ENCODE assay signal across 1 cellular context in the genomic region with DNA sequence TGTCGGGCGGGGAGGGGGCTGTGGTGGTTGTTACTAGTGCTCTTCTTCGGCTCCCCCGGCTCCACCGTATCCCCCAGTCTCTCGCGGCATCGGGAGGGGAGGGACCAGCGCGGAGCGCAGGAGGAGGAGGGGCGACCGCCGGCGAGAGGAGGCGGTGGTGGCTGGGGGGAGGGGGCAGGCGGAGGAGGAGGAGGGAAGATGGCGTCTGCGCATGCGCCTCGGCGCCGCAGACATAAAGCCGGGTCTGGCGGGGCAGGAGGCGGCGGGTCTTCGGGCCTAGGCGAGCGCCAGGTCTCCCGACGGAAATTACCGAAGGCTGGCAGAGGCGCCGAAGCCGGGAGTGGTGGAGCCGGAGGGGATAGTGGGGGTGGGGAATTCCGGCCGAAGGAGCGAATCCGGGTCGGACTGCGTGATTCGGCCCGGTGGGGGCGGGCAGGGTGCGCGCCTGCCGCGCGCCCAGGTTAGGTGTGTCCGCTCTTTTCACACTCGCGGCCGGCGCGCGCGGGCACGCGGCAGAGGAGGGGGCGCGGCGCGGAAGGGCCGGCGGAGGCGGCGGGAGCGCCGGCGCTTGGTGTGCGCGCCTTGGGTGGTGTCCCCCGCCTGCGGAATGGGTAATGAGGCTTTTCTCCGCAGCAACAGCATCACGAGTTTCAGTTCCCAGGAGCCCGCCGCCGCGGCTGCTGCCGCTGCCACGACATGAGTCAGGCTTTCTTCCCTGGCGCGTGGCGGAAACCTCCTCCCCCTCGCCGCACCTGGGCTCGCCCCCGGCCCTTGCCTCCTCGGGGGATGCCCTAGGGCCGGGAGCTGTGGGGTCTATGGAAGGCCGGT.
A peak's percentile ranks its signal among the peaks of the same experiment; 100 is the strongest.
TF ChIP-seq lines count a peak whose summit lies in the region.

No MANE protein-coding gene starts in this region.

TF ChIP-seq in SK-N-SH, 30 proteins besides CTCF, POLR2A, EP300 and RAD21 (continued from another document):
- TF ChIP-seq REST (IDR thresholded peaks at IDR 0.05; ENCODE audit: low read depth, low read length) (no peak), NFIC (IDR thresholded peaks at IDR 0.05; ENCODE audit: borderline replicate concordance) (no peak), FOSL2 (IDR thresholded peaks at IDR 0.05; ENCODE audit: borderline replicate concordance, low read depth) (0 out of 2 replicates have a peak, but pooled peaks have one; percentile 20), RFX5 (IDR thresholded peaks at IDR 0.05; ENCODE audit: low read length) (no peak), JUND (IDR thresholded peaks at IDR 0.05) (no peak), MEF2A (IDR thresholded peaks at IDR 0.05; ENCODE audit: borderline replicate concordance, low read depth) (no peak), FOXJ3 (CRISPR knock-in tag; IDR thresholded peaks at IDR 0.05) (no peak), FOXM1 (IDR thresholded peaks at IDR 0.05; ENCODE audit: low read depth) (no peak), NRF1 (IDR thresholded peaks at IDR 0.05; ENCODE audit: low read depth, low read length) (peak; percentile 70), CHD2 (IDR thresholded peaks at IDR 0.05; ENCODE audit: low read length, partially characterized antibody) (peak; percentile 95), RXRA (IDR thresholded peaks at IDR 0.05; ENCODE audit: borderline replicate concordance, low read depth) (no peak), ELF1 (IDR thresholded peaks at IDR 0.05) (no peak), EZH2phosphoT487 (IDR thresholded peaks at IDR 0.05; ENCODE audit: borderline replicate concordance, low read depth) (no peak), SMC3 (IDR thresholded peaks at IDR 0.05; ENCODE audit: low read depth, low read length) (0 out of 2 replicates have a peak, but pooled peaks have one; percentile 2), RCOR1 (IDR thresholded peaks at IDR 0.05; ENCODE audit: low read length) (peak; percentile 3; the same call in 1 of the 2 replicates), TEAD4 (IDR thresholded peaks at IDR 0.05; ENCODE audit: borderline replicate concordance, insufficient read depth) (no peak), TCF12 (IDR thresholded peaks at IDR 0.05) (no peak), SIN3A (IDR thresholded peaks at IDR 0.05; ENCODE audit: borderline replicate concordance, low read depth, low read length) (peak; percentile 57; the same call in 1 of the 2 replicates), TAF1 (IDR thresholded peaks at IDR 0.05; ENCODE audit: borderline replicate concordance, low read depth, low read length) (peak; percentile 41), MXI1 (IDR thresholded peaks at IDR 0.05; ENCODE audit: low read depth, low read length) (0 out of 2 replicates have a peak, but pooled peaks have one; percentile 13), GATA2 (CRISPR knock-in tag; IDR thresholded peaks at IDR 0.05) (no peak), GABPA (IDR thresholded peaks at IDR 0.05; ENCODE audit: low read depth) (peak; percentile 33; the same call in 1 of the 2 replicates), POLR2AphosphoS5 (IDR thresholded peaks at IDR 0.05; ENCODE audit: low read depth, low read length) (peak; percentile 76), USF2 (IDR thresholded peaks at IDR 0.05; ENCODE audit: borderline replicate concordance, low read depth, low read length) (no peak), USF1 (IDR thresholded peaks at IDR 0.05; ENCODE audit: borderline replicate concordance, low read depth) (no peak), YY1 (IDR thresholded peaks at IDR 0.05; ENCODE audit: low read depth) (peak; percentile 61; the same call in 1 of the 2 replicates)
- TF ChIP-seq, protein P1, sequence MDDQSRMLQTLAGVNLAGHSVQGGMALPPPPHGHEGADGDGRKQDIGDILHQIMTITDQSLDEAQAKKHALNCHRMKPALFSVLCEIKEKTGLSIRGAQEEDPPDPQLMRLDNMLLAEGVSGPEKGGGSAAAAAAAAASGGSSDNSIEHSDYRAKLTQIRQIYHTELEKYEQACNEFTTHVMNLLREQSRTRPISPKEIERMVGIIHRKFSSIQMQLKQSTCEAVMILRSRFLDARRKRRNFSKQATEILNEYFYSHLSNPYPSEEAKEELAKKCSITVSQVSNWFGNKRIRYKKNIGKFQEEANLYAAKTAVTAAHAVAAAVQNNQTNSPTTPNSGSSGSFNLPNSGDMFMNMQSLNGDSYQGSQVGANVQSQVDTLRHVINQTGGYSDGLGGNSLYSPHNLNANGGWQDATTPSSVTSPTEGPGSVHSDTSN (IDR thresholded peaks at IDR 0.05) = no peak
- TF ChIP-seq, protein P2, sequence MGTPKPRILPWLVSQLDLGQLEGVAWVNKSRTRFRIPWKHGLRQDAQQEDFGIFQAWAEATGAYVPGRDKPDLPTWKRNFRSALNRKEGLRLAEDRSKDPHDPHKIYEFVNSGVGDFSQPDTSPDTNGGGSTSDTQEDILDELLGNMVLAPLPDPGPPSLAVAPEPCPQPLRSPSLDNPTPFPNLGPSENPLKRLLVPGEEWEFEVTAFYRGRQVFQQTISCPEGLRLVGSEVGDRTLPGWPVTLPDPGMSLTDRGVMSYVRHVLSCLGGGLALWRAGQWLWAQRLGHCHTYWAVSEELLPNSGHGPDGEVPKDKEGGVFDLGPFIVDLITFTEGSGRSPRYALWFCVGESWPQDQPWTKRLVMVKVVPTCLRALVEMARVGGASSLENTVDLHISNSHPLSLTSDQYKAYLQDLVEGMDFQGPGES (IDR thresholded peaks at IDR 0.05; ENCODE audit: low read depth, low read length) = no peak
